ENCODE assay signal across 14 cellular contexts in the genomic region with DNA sequence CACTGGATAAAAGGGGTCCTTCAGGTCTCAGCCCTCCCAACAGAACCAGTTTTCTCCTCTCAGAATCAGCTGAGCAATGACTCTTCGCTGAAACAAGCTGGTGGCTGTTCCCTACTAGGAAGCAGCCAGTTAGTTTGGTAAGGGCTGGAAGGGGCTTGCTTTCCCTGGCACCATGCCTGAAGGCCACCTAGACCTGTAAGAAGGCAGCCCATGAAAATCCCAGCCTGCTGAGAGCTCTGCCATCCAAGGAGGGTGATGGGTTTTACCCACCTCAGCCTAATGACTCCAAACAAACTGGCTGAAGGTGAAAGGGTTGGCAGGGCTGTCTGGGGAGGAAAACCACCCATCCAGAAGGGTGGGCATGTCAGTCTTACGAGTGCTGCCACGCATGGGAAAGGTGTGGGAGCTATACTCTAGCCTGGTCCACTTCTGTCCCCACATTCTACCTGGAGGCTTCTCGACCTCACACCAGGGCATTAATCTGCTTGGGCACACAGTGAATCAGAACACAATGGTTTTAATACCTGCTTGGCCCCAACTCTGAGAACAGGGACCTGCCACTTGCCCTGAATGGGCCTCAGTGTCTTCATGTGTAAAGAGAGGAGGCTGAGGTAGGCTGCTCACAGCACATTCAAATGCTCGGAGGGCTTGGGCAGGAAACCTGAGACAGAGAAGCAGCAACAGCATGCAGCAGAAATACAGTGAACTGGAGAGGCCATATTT. TPM values are rescaled to one million over a fixed set of nuclear protein-coding genes. Genes with fewer than 3 reads are reported as not detected.
DNase-seq lines count a peak whose midpoint lies in the region; ATAC-seq, FAIRE-seq and TF ChIP-seq lines count a peak whose summit lies in the region.
"Had no signal": no experiment of that assay in that cellular context is flagged by ENCODE, and none has a peak within 500 bp of the region (broad histone marks: within the 10 kb centered on the region; RNA-seq: fewer than 3 reads in every experiment).

No MANE protein-coding gene starts in this region.

- POLR2A ChIA-PET in H1 (lab: Charles Lee; ENCODE audit: partially characterized antibody): interaction anchor here (1.0 to 1.9 kb wide), 3 partner anchors 8 to 158 kb away, joined by 3 to 8 read pairs (median 3); no protein-coding TSS in a partner anchor

- FAIRE-seq in H1 (lab: Jason Lieb, UNC): no peak
- FAIRE-seq: G401.6 had no signal

- intact Hi-C loops in left ventricle myocardium inferior (cut with micrococcal nuclease) (no loop called here), Right ventricle myocardium superior (cut with DNase I) (no loop called here), uterus (cut with DNase I; ENCODE audit: low total_unique reads) (no loop called here)

- H3K9ac ChIP-seq in H1 (replicated peaks in 1 of 4; ENCODE audit: extremely low read depth in 1 of 4, low read depth in 3 of 4, low read length in 3 of 4): no peak overlapping the region
- no peak overlapping the region for H3K9ac ChIP-seq in trophoblast cell (ENCODE audit: low read length)

- H2BK5ac ChIP-seq in H1 (ENCODE audit: low read depth, low read length) (no peak overlapping the region), trophoblast cell (ENCODE audit: low read depth, low read length, poor library complexity) (no peak overlapping the region)

- no peak overlapping the region for H3K56ac ChIP-seq in H1 (replicated peaks; ENCODE audit: insufficient read length, low read depth, low read length)

- 81% methylated on average over 5 of the region's 5 CpGs; no CpG with 5 or more reads in 1 of the 2 experiments for WGBS in H1 (ENCODE audit: extremely low coverage in 1 of 2, insufficient coverage in 1 of 2, insufficient read length in 1 of 2, insufficient replicate concordance in 2 of 2, low coverage in 1 of 2, low lambda C conversion rate in 2 of 2, missing lambda C conversion rate in 1 of 2), 2 experiments
- no CpG with 5 or more reads among the region's 5 CpGs for whole genome bisulfite sequencing in trophoblast cell (ENCODE audit: extremely low coverage, insufficient coverage, insufficient read length)

- H3K4me1 ChIP-seq in left ventricle myocardium inferior (peaks cover 81% of the 10 kb centered on the region), H1 (replicated peaks in 1 of 4; ENCODE audit: control insufficient read depth in 3 of 4, insufficient read depth in 4 of 4, low read length in 3 of 4) (peaks cover 0 to 5% (median 2%) of the 10 kb centered on the region in 4 experiments; a peak in 2 of 7 replicates), trophoblast cell (ENCODE audit: control insufficient read depth in 1 of 2, insufficient read depth in 2 of 2, low read length in 2 of 2) (peaks cover 0 to 5% of the 10 kb centered on the region in 2 experiments), uterus (peaks cover 13 to 22% of the 10 kb centered on the region in 2 donors)

- H2BK120ac ChIP-seq in H1 (replicated peaks; ENCODE audit: low read depth, low read length): no peak overlapping the region
- H2BK120ac ChIP-seq in trophoblast cell (ENCODE audit: insufficient read depth, low read length, poor library complexity): no peak overlapping the region

- H4K5ac ChIP-seq in H1 (ENCODE audit: insufficient read length, low read depth, low read length): no peak overlapping the region

- CTCF ChIA-PET in H1 (lab: Charles Lee; ENCODE audit: partially characterized antibody): interaction anchor here (0.8 to 1.9 kb wide), 6 partner anchors 8 to 189 kb away, joined by 3 to 9 read pairs (median 4); no protein-coding TSS in a partner anchor

- TF ChIP-seq EP300 in H1 (IDR thresholded peaks at IDR 0.05; ENCODE audit: borderline replicate concordance in 1 of 2, low read depth in 2 of 2, low read length in 2 of 2): no peak

- no peaks in the 10 kb centered on the region for H3K23me2 ChIP-seq in H1 (ENCODE audit: low read depth, low read length)

- H3K4me3 ChIP-seq in left ventricle myocardium inferior: peak overlapping the region; percentile 43
- no peak overlapping the region for H3K4me3 ChIP-seq in H1 (ENCODE audit: extremely low read depth in 1 of 4, insufficient read depth in 2 of 4, low read depth in 3 of 4, low read length in 4 of 4)
- H3K4me3 ChIP-seq in trophoblast cell (ENCODE audit: low read depth, low read length): peak overlapping the region; percentile 19
- H3K4me3 ChIP-seq in uterus: no peak overlapping the region
- H3K4me3 ChIP-seq: hepatocyte had no signal

- no peak overlapping the region for H2BK15ac ChIP-seq in H1 (ENCODE audit: low read length)

- H3K4ac ChIP-seq in H1 (replicated peaks; ENCODE audit: insufficient read length, low read depth, low read length) (no peak overlapping the region), trophoblast cell (ENCODE audit: low read depth, low read length) (no peak overlapping the region)

- H2AK5ac ChIP-seq in H1 (ENCODE audit: low read depth, low read length) (no peak overlapping the region), trophoblast cell (ENCODE audit: low read length) (no peak overlapping the region)

- peaks cover 96% of the 10 kb centered on the region for H3K36me3 ChIP-seq in left ventricle myocardium inferior
- H3K36me3 ChIP-seq in H1 (ENCODE audit: control insufficient read depth in 2 of 4, insufficient read depth in 4 of 4, low read length in 3 of 4): no peaks in the 10 kb centered on the region
- H3K36me3 ChIP-seq in trophoblast cell (ENCODE audit: control insufficient read depth in 1 of 2, insufficient read depth in 2 of 2, low read length in 2 of 2): no peaks in the 10 kb centered on the region
- no peaks in the 10 kb centered on the region for H3K36me3 ChIP-seq in uterus

- no peak for TF ChIP-seq POLR2A in H1 (IDR thresholded peaks at IDR 0.05; ENCODE audit: control extremely low read depth in 1 of 2, low read depth in 2 of 2, low read length in 2 of 2)
- TF ChIP-seq POLR2A in uterus (IDR thresholded peaks at IDR 0.05): no peak
- TF ChIP-seq POLR2A in erythroblast (IDR thresholded peaks at IDR 0.05; ENCODE audit: low read length): no peak

- H3K18ac ChIP-seq in H1 (ENCODE audit: extremely low read depth, low read length) (no peak overlapping the region), trophoblast cell (ENCODE audit: low read length) (no peak overlapping the region)

- DNase-seq in left ventricle myocardium inferior (no peak), Right ventricle myocardium superior (no peak), H1 (ENCODE audit: low read depth in 1 of 2, low spot score in 2 of 2) (no peak), trophoblast cell (no peak), uterus (no peak), erythroblast (lab: John Stamatoyannopoulos, UW) (no peak), iPS-NIHi7 (ENCODE audit: extremely low spot score) (no peak), DMS53 treated with DMSO at 0.1 percent for 48 hours (lab: John Stamatoyannopoulos, UW; ENCODE audit: unreplicated experiment) (no peak)
- DNase-seq: activated CD4-positive, alpha-beta T cell treated with anti-CD3 and anti-CD28 coated beads, Interleukin-2, amount 50 U/mL, for 4 hours; activated naive CD8-positive, alpha-beta T cell treated with anti-CD3 and anti-CD28 coated beads, Interleukin-2, amount 10 ng/mL, durations not matched to agents 7 days and 5 days; NCI-H2107; retina had no signal

- no peak for ATAC-seq in Right ventricle myocardium superior (ENCODE audit: poor library complexity)

- H3K27me3 ChIP-seq in left ventricle myocardium inferior (ENCODE audit: low read depth): no peaks in the 10 kb centered on the region
- no peaks in the 10 kb centered on the region; a peak in 2 of 7 replicates for H3K27me3 ChIP-seq in H1 (replicated peaks in 1 of 4; ENCODE audit: control insufficient read depth in 3 of 4, extremely low read depth in 1 of 4, insufficient read depth in 3 of 4, low read length in 3 of 4)
- H3K27me3 ChIP-seq in trophoblast cell (ENCODE audit: insufficient read depth, low read length): no peaks in the 10 kb centered on the region
- H3K27me3 ChIP-seq in uterus: no peaks in the 10 kb centered on the region
- H3K27me3 ChIP-seq: hepatocyte had no signal

- H2BK12ac ChIP-seq in H1 (ENCODE audit: low read depth, low read length): 0 out of 2 replicates have a peak overlapping the region, but pooled peaks have one; percentile 10
- H2BK12ac ChIP-seq in trophoblast cell (ENCODE audit: low read length): no peak overlapping the region

- no peak overlapping the region for H4K91ac ChIP-seq in H1 (replicated peaks; ENCODE audit: insufficient read length, low read length)
- H4K91ac ChIP-seq in trophoblast cell (ENCODE audit: low read depth, low read length): no peak overlapping the region

- no peak for TF ChIP-seq RAD21 in H1 (IDR thresholded peaks at IDR 0.05 in 1 of 2, conservative IDR thresholded peaks at IDR 0.05 in 1 of 2; ENCODE audit: low read depth in 2 of 2, low read length in 2 of 2)

- H3K79me2 ChIP-seq in H1 (ENCODE audit: control insufficient read depth in 1 of 2, insufficient read depth in 2 of 2, low read length in 2 of 2) (no peaks in the 10 kb centered on the region), trophoblast cell (ENCODE audit: control insufficient read depth, insufficient read depth, low read length, poor library complexity) (no peaks in the 10 kb centered on the region)
- H3K79me2 ChIP-seq: hepatocyte had no signal

- H3K4me2 ChIP-seq in H1 (ENCODE audit: insufficient read depth in 1 of 2, low read depth in 2 of 2, low read length in 2 of 2) (no peak overlapping the region), trophoblast cell (ENCODE audit: low read length) (no peak overlapping the region)
- H3K4me2 ChIP-seq: hepatocyte had no signal

- no peak overlapping the region for H3K14ac ChIP-seq in H1 (ENCODE audit: insufficient read length)
- H3K14ac ChIP-seq in trophoblast cell (ENCODE audit: low read length): no peak overlapping the region

- no peak for TF ChIP-seq CTCF in left ventricle myocardium inferior (IDR thresholded peaks at IDR 0.05; ENCODE audit: borderline replicate concordance)
- no peak for TF ChIP-seq CTCF in H1 (IDR thresholded peaks at IDR 0.05; ENCODE audit: control extremely low read depth in 1 of 3, insufficient read depth in 1 of 3, low read depth in 1 of 3, low read length in 3 of 3)
- TF ChIP-seq CTCF in uterus (IDR thresholded peaks at IDR 0.05): no peak

- no peaks in the 10 kb centered on the region for H4K20me1 ChIP-seq in H1 (replicated peaks in 1 of 2; ENCODE audit: control insufficient read depth in 1 of 2, insufficient read depth in 2 of 2, low read length in 2 of 2)

- no peaks in the 10 kb centered on the region for H3K9me3 ChIP-seq in left ventricle myocardium inferior (replicated peaks)
- H3K9me3 ChIP-seq in H1 (ENCODE audit: insufficient read depth in 2 of 2, low read depth in 1 of 2, low read length in 1 of 2): no peaks in the 10 kb centered on the region
- H3K9me3 ChIP-seq in trophoblast cell (ENCODE audit: insufficient read depth, low read depth, low read length): no peaks in the 10 kb centered on the region
- no peaks in the 10 kb centered on the region for H3K9me3 ChIP-seq in uterus

- H4K8ac ChIP-seq in H1 (ENCODE audit: extremely low read depth, insufficient read depth, low read length) (no peak overlapping the region), trophoblast cell (ENCODE audit: low read depth, low read length) (no peak overlapping the region)

- H3K27ac ChIP-seq in left ventricle myocardium inferior (replicated peaks) (peak overlapping the region; percentile 97), H1 (ENCODE audit: low read depth, low read length) (no peak overlapping the region), trophoblast cell (ENCODE audit: low read depth, low read length) (no peak overlapping the region), uterus (peak overlapping the region; percentile 69 to 73)
- H3K27ac ChIP-seq: hepatocyte had no signal

- H2BK20ac ChIP-seq in H1 (ENCODE audit: low read length): no peak overlapping the region

- H3K79me1 ChIP-seq in H1 (ENCODE audit: low read depth, low read length) (no peaks in the 10 kb centered on the region), trophoblast cell (ENCODE audit: low read length) (no peaks in the 10 kb centered on the region)

- no peak overlapping the region for H4K12ac ChIP-seq in trophoblast cell (ENCODE audit: low read depth, low read length)

- H3K23ac ChIP-seq in H1 (ENCODE audit: insufficient read length) (no peak overlapping the region), trophoblast cell (ENCODE audit: low read length) (no peak overlapping the region)

- H2AFZ ChIP-seq in H1 (ENCODE audit: low read length) (no peak overlapping the region), trophoblast cell (ENCODE audit: insufficient read depth, low read length, poor library complexity) (no peak overlapping the region)
- H2AFZ ChIP-seq: hepatocyte had no signal

RNA-seq across cellular contexts. Expression of a gene that starts 53.1 kb away (rescaled TPM):
- total RNA-seq in left ventricle myocardium inferior (105 TPM), Right ventricle myocardium superior (86.0 TPM), uterus (100 to 1,000 TPM; 118 to 195 (median 174) TPM)
- total RNA-seq in H1 (2021; fragmentation: NEBNext Ultra II Directional; extraction: Animal tissue kit (Norgen Biotek cat#: 25700)): 112 and 113 TPM in 2 replicates
- 46.4 and 60.9 TPM in 2 replicates for polyA plus RNA-seq in H1 (2011; rRNA removed)
- polyA plus RNA-seq in H1 (2011; cell fraction: cytosol; rRNA removed): 87.4 TPM
- polyA plus RNA-seq in H1 (2011; cell fraction: nucleus; rRNA removed): 126 TPM
- polyA plus RNA-seq in H1 (2012, experiment 1 of 2): 42.2 to 80.1 TPM (median 52.6 TPM) in 4 replicates
- polyA plus RNA-seq in H1 (2012, experiment 2 of 2): 7.2 TPM
- polyA plus RNA-seq in H1 (2013, experiment 1 of 2): 179 TPM
- 148 TPM for polyA plus RNA-seq in H1 (2013, experiment 2 of 2)
- polyA minus RNA-seq in H1 (2011; rRNA and poly(A)+ RNA removed): 44.9 and 82.5 TPM in 2 replicates
- polyA minus RNA-seq in H1 (2011; cell fraction: cytosol; rRNA and poly(A)+ RNA removed): 47.3 TPM
- 133 TPM for polyA minus RNA-seq in H1 (2011; cell fraction: nucleus; rRNA and poly(A)+ RNA removed)
- polyA plus RNA-seq in trophoblast cell (2013): 93.3 and 100 TPM in 2 replicates

Comparison
In these comparisons a context has a peak if more than half of its experiments do, and no peak if none do; other contexts are left out.
1. H3K27ac ChIP-seq: peak in left ventricle myocardium inferior (single experiment) and uterus (2 of 2); none in H1 (single experiment) and trophoblast cell (single experiment).
2. H3K4me3 ChIP-seq: peak in left ventricle myocardium inferior (single experiment) and trophoblast cell (single experiment); none in H1 (0 of 4) and uterus (0 of 2).